Comparison of ENCODE assay signal across 14 cellular contexts in genomic region chr4:108555701-108556100, GRCh38.
A peak's percentile ranks its signal among the peaks of the same experiment; 100 is the strongest.
DNase-seq lines count a peak whose midpoint lies in the region; ATAC-seq, FAIRE-seq and TF ChIP-seq lines count a peak whose summit lies in the region.
"Had no signal": no experiment of that assay in that cellular context is flagged by ENCODE, and none has a peak within 500 bp of the region (broad histone marks: within the 10 kb centered on the region; RNA-seq: fewer than 3 reads in every experiment).

No MANE protein-coding gene starts in this region.

- no peak overlapping the region for H3K4me3 Mint-ChIP-seq in naive B cell
- H3K4me3 Mint-ChIP-seq: CD4-positive, CD25-positive, alpha-beta regulatory T cell; GM23338 had no signal

- no peak for TF ChIP-seq POLR2A in GM12891 (IDR thresholded peaks at IDR 0.05; ENCODE audit: low read depth, low read length)

- peak; percentile 19 for DNase-seq in M059J (ENCODE audit: low read depth)
- DNase-seq in astrocyte of the hippocampus (ENCODE audit: low read depth, low spot score) = peak; percentile 56
- DNase-seq in naive B cell = no peak
- DNase-seq in stimulated activated CD4-positive, alpha-beta T cell treated with anti-CD3 and anti-CD28 coated beads, Interleukin-15, amount 100 ng/mL, for 24 hours = no peak
- DNase-seq in NCI-H82 (lab: John Stamatoyannopoulos, UW) = no peak
- DNase-seq in GM12891 (ENCODE audit: insufficient read length, low spot score) = no peak
- no peak for DNase-seq in foreskin fibroblast
- DNase-seq: CD4-positive, CD25-positive, alpha-beta regulatory T cell; DMS53; H7; IMR-90 had no signal

- peak overlapping the region; percentile 78 for H3K27ac ChIP-seq in BLaER1

- peaks cover 0 to 2% of the 10 kb centered on the region in 2 donors for H3K36me3 Mint-ChIP-seq in naive B cell

- no peak for FAIRE-seq in GM12891 (lab: Jason Lieb, UNC)
- FAIRE-seq: A204.1 had no signal

- H3K9me3 ChIP-seq in BLaER1 = peaks cover 37% of the 10 kb centered on the region

- H3K4me3 ChIP-seq in BLaER1 = no peak overlapping the region
- no peak overlapping the region for H3K4me3 ChIP-seq in foreskin fibroblast (ENCODE audit: low read depth in 1 of 2, low read length in 2 of 2)
- H3K4me3 ChIP-seq: GM23338 had no signal

- H3K4me1 Mint-ChIP-seq in naive B cell = peaks cover 7 to 20% (median 17%) of the 10 kb centered on the region in 3 donors
- H3K4me1 Mint-ChIP-seq: GM23338 had no signal

- H3K4me1 ChIP-seq in BLaER1 = peaks cover 73% of the 10 kb centered on the region

- no peak for TF ChIP-seq CTCF in foreskin fibroblast (IDR thresholded peaks at IDR 0.05; ENCODE audit: low read depth, low read length)

- peaks cover 0 to 3% (median 0%) of the 10 kb centered on the region in 7 donors for H3K9me3 Mint-ChIP-seq in naive B cell
- H3K9me3 Mint-ChIP-seq: GM23338 had no signal

- no peak for ATAC-seq in naive B cell (ENCODE audit: low read depth in 2 of 2)
- ATAC-seq: GM23338 had no signal

- peak overlapping the region in 5 of 6 donors; percentile 1 to 78 (median 34) for H3K27ac Mint-ChIP-seq in naive B cell
- H3K27ac Mint-ChIP-seq: GM23338 had no signal

- H3K27me3 Mint-ChIP-seq in naive B cell = no peaks in the 10 kb centered on the region

- H3K36me3 ChIP-seq in BLaER1 = no peaks in the 10 kb centered on the region

- no peak overlapping the region for H3K9ac ChIP-seq in BLaER1

- peak overlapping the region; percentile 76 for H3K4me2 ChIP-seq in BLaER1
- H3K4me2 ChIP-seq: GM23338 had no signal

- H4K20me1 ChIP-seq in BLaER1 = no peaks in the 10 kb centered on the region

- H3K27me3 ChIP-seq in BLaER1 = no peaks in the 10 kb centered on the region

TF ChIP-seq in GM12891, 5 proteins besides CTCF, POLR2A, EP300 and RAD21:
- TF ChIP-seq TAF1 (IDR thresholded peaks at IDR 0.05; ENCODE audit: low read depth, low read length) (no peak), POLR2AphosphoS5 (IDR thresholded peaks at IDR 0.05; ENCODE audit: low read depth, low read length) (no peak), PAX5 (IDR thresholded peaks at IDR 0.05; ENCODE audit: insufficient read depth, low read length, severe bottlenecking) (no peak), POU2F2 (IDR thresholded peaks at IDR 0.05; ENCODE audit: low read depth, low read length) (no peak), SPI1 (IDR thresholded peaks at IDR 0.05; ENCODE audit: low read depth, low read length) (no peak)

Comparison
In these comparisons a context has a peak if more than half of its experiments do, and no peak if none do; other contexts are left out.
1. DNase-seq: peak in M059J (single experiment) and astrocyte of the hippocampus (single experiment); none in naive B cell (single experiment), stimulated activated CD4-positive, alpha-beta T cell treated with anti-CD3 and anti-CD28 coated beads, Interleukin-15, amount 100 ng/mL, for 24 hours (single experiment), NCI-H82 (single experiment), GM12891 (single experiment) and foreskin fibroblast (0 of 2).